In genomic region chr7:120951309-120951706, GRCh38 we compare ENCODE assay signal across 8 cellular contexts. TPM values are rescaled to one million over a fixed set of nuclear protein-coding genes. Genes with fewer than 3 reads are reported as not detected.
DNase-seq lines count a peak whose midpoint lies in the region; ATAC-seq and TF ChIP-seq lines count a peak whose summit lies in the region.

No MANE protein-coding gene starts in this region.

- H3K4me3 ChIP-seq in transverse colon, result peak overlapping the region; percentile 57 to 63 (median 60)

- CTCF ChIA-PET in activated naive CD4-positive, alpha-beta T cell treated with anti-CD3 and anti-CD28 coated beads for 36 hours (lab: Charles Lee), result interaction anchor here (0.9 to 1.0 kb wide), 2 partner anchors 9 to 145 kb away, joined by 3 read pairs; no protein-coding TSS in a partner anchor

- no peaks in the 10 kb centered on the region for H3K9me3 ChIP-seq in transverse colon

- peaks cover 1% of the 10 kb centered on the region for H3K27me3 Mint-ChIP-seq in activated naive CD4-positive, alpha-beta T cell treated with anti-CD3 and anti-CD28 coated beads for 36 hours (ENCODE audit: low read depth)
- H3K27me3 Mint-ChIP-seq in brain (peaks cover 11% of the 10 kb centered on the region), memory B cell (peaks cover 3% of the 10 kb centered on the region)

- DNase-seq in activated naive CD4-positive, alpha-beta T cell treated with anti-CD3 and anti-CD28 coated beads for 36 hours, result no peak
- DNase-seq in activated naive CD4-positive, alpha-beta T cell (lab: John Stamatoyannopoulos, UW), result no peak
- no peak for DNase-seq in memory B cell (ENCODE audit: low spot score in 2 of 2)
- DNase-seq in transverse colon, result no peak
- DNase-seq in DMS53 treated with DMSO at 0.1 percent for 48 hours (lab: John Stamatoyannopoulos, UW; ENCODE audit: unreplicated experiment), result no peak

- H3K27ac ChIP-seq in transverse colon, result peak overlapping the region; percentile 92 to 95 (median 94)

- H3K27ac Mint-ChIP-seq in activated naive CD4-positive, alpha-beta T cell treated with anti-CD3 and anti-CD28 coated beads for 36 hours, result peak overlapping the region; percentile 97
- H3K27ac Mint-ChIP-seq in brain (peak overlapping the region; percentile 99), memory B cell (peak overlapping the region; percentile 99)

- H3K36me3 ChIP-seq in transverse colon, result peaks cover 0 to 33% (median 8%) of the 10 kb centered on the region in 4 donors

- TF ChIP-seq EP300 in transverse colon (IDR thresholded peaks at IDR 0.05; ENCODE audit: low read depth), result no peak

- in situ Hi-C loops in transverse colon (cut with MboI; ENCODE audit: low pct_ligation_motif_present in 1 of 4, low pct_unique_long_range_greater_than_20kb in 1 of 4, low sequenced_read_pairs in 3 of 4), result no loop called here

- no peak for TF ChIP-seq CTCF in brain (conservative IDR thresholded peaks at IDR 0.05)
- no peak for TF ChIP-seq CTCF in transverse colon (IDR thresholded peaks at IDR 0.05)

- no peak for TF ChIP-seq POLR2A in transverse colon (IDR thresholded peaks at IDR 0.05)

- H3K36me3 Mint-ChIP-seq in activated naive CD4-positive, alpha-beta T cell treated with anti-CD3 and anti-CD28 coated beads for 36 hours (ENCODE audit: low read depth), result peaks cover 25% of the 10 kb centered on the region
- H3K36me3 Mint-ChIP-seq in brain (peaks cover 31% of the 10 kb centered on the region), memory B cell (peaks cover 11% of the 10 kb centered on the region)

- H3K27me3 ChIP-seq in transverse colon, result no peaks in the 10 kb centered on the region

- H3K9me3 Mint-ChIP-seq in activated naive CD4-positive, alpha-beta T cell treated with anti-CD3 and anti-CD28 coated beads for 36 hours, result no peaks in the 10 kb centered on the region
- H3K9me3 Mint-ChIP-seq in brain, result peaks cover 0 to 4% (median 0%) of the 10 kb centered on the region in 5 experiments
- no peaks in the 10 kb centered on the region for H3K9me3 Mint-ChIP-seq in memory B cell

- H3K4me1 ChIP-seq in transverse colon, result peaks cover 5 to 32% (median 9%) of the 10 kb centered on the region in 4 donors

- peaks cover 18% of the 10 kb centered on the region for H3K4me1 Mint-ChIP-seq in activated naive CD4-positive, alpha-beta T cell treated with anti-CD3 and anti-CD28 coated beads for 36 hours (ENCODE audit: low read depth)
- peaks cover 40% of the 10 kb centered on the region for H3K4me1 Mint-ChIP-seq in brain
- H3K4me1 Mint-ChIP-seq in memory B cell, result peaks cover 14% of the 10 kb centered on the region

- ATAC-seq in memory B cell (ENCODE audit: low read depth) (no peak), HG03196 (IDR thresholded peaks at IDR 0.05; ENCODE audit: unreplicated experiment) (no peak), HG03460 (IDR thresholded peaks at IDR 0.05; ENCODE audit: unreplicated experiment) (no peak)

- peak overlapping the region; percentile 97 for H3K4me3 Mint-ChIP-seq in activated naive CD4-positive, alpha-beta T cell treated with anti-CD3 and anti-CD28 coated beads for 36 hours
- H3K4me3 Mint-ChIP-seq in brain, result peak overlapping the region; percentile 93 to 98 (median 95)
- H3K4me3 Mint-ChIP-seq in memory B cell, result peak overlapping the region; percentile 97

- WGBS in transverse colon (ENCODE audit: low coverage in 1 of 2), 2 donors, result 1 to 9% methylated on average over 8 of the region's 8 CpGs

- intact Hi-C loops in activated naive CD4-positive, alpha-beta T cell treated with anti-CD3 and anti-CD28 coated beads for 36 hours (cut with micrococcal nuclease), result loop anchor here (1.0 kb wide), 2 partner anchors 10 to 593 kb away; no protein-coding TSS in a partner anchor
- intact Hi-C loops in transverse colon (cut with DNase I; ENCODE audit: low total_unique reads), result loop anchor here (10.0 kb wide), 1 partner anchor 147 kb away; no protein-coding TSS in a partner anchor

RNA-seq across cellular contexts. Expression of gene ING3, which starts 0.7 kb away (rescaled TPM):
- 10 to 100 TPM; 25.0 to 26.7 TPM for total RNA-seq in activated naive CD4-positive, alpha-beta T cell treated with anti-CD3 and anti-CD28 coated beads for 36 hours
- polyA plus RNA-seq in brain (ENCODE audit: insufficient read depth, low read depth, low replicate concordance), result 6.8 TPM
- 10 to 100 TPM in 3 of 4 donors, 1 to 10 TPM in 1; 1.5 to 23.6 (median 16.2) TPM for total RNA-seq in transverse colon

RNA-seq across cellular contexts. Expression of gene CPED1, which starts 37.2 kb away (rescaled TPM):
- total RNA-seq in activated naive CD4-positive, alpha-beta T cell treated with anti-CD3 and anti-CD28 coated beads for 36 hours, result not detected
- polyA plus RNA-seq in brain (ENCODE audit: insufficient read depth, low read depth, low replicate concordance), result 0.22 TPM
- total RNA-seq in transverse colon, result 10 to 100 TPM in 3 of 4 donors, 1 to 10 TPM in 1; 4.4 to 20.2 (median 14.0) TPM

Comparison
In these comparisons a context has a peak if more than half of its experiments do, and no peak if none do; other contexts are left out.
1. RNA of gene CPED1, which starts 37.2 kb away (total RNA-seq): 4.4 to 20.2 TPM in transverse colon; not detected in activated naive CD4-positive, alpha-beta T cell treated with anti-CD3 and anti-CD28 coated beads for 36 hours; every median in the first group is over 4 times any median in the second.
2. Peak in every context shown above with its lines, with median percentiles within 50 percentile points of each other: H3K27ac Mint-ChIP-seq and H3K4me3 Mint-ChIP-seq.